12 cellular contexts compared by ENCODE assay signal in genomic region chr3:31106204-31106603, GRCh38.
DNase-seq lines count a peak whose midpoint lies in the region; ATAC-seq and TF ChIP-seq lines count a peak whose summit lies in the region.
"Had no signal": no experiment of that assay in that cellular context is flagged by ENCODE, and none has a peak within 500 bp of the region (broad histone marks: within the 10 kb centered on the region; RNA-seq: fewer than 3 reads in every experiment).

No MANE protein-coding gene starts in this region.

- peak overlapping the region; percentile 85 for H3K27ac Mint-ChIP-seq in HFFc6
- peak overlapping the region; percentile 49 for H3K27ac Mint-ChIP-seq in activated T-helper 17 cell treated with anti-CD3 and anti-CD28 coated beads, Interleukin-2, amount 50 U/mL, for 72 hours
- no peak overlapping the region for H3K27ac Mint-ChIP-seq in stimulated activated naive B cell treated with anti-CD40 and anti-IgM and Interleukin-4, amounts not matched to agents 10 μg/mL and 1 μg/mL and 100 μg/mL, for 72 hours
- H3K27ac Mint-ChIP-seq in naive thymus-derived CD8-positive, alpha-beta T cell: no peak overlapping the region
- H3K27ac Mint-ChIP-seq: activated CD8-positive, alpha-beta memory T cell treated with anti-CD3 and anti-CD28 coated beads, Interleukin-2, amount 10 ng/mL, durations not matched to agents 7 days and 5 days; T-helper 17 cell had no signal

- peak; percentile 45 for TF ChIP-seq CTCF in HFFc6 (IDR thresholded peaks at IDR 0.05)

- POLR2A ChIA-PET in naive thymus-derived CD8-positive, alpha-beta T cell (lab: Charles Lee): no interaction called here

- DNase-seq in AG08396 (ENCODE audit: low spot score) (peak; percentile 17), HFFc6 (peak; percentile 89), iris pigment epithelial cell (ENCODE audit: low read depth) (peak; percentile 84)
- no peak for DNase-seq in stimulated activated naive B cell treated with anti-CD40 and anti-IgM and Interleukin-4, amounts not matched to agents 10 μg/mL and 1 μg/mL and 100 μg/mL, for 72 hours
- DNase-seq in stimulated activated CD8-positive, alpha-beta memory T cell treated with anti-CD3 and anti-CD28 coated beads, Interleukin-4, amount 100 ng/mL, for 48 hours: no peak
- no peak for DNase-seq in naive thymus-derived CD8-positive, alpha-beta T cell
- DNase-seq: activated CD8-positive, alpha-beta memory T cell treated with anti-CD3 and anti-CD28 coated beads, Interleukin-2, amount 10 ng/mL, durations not matched to agents 7 days and 5 days; body of pancreas; foreskin melanocyte; T-helper 17 cell had no signal

- ATAC-seq in activated T-helper 17 cell treated with anti-CD3 and anti-CD28 coated beads, Interleukin-2, amount 50 U/mL, for 72 hours (replicated peaks): no peak
- ATAC-seq in stimulated activated naive B cell treated with anti-CD40 and anti-IgM and Interleukin-4, amounts not matched to agents 10 μg/mL and 1 μg/mL and 100 μg/mL, for 72 hours (replicated peaks): no peak
- ATAC-seq in HG03097 (IDR thresholded peaks at IDR 0.05; ENCODE audit: low FRiP score, unreplicated experiment): no peak
- no peak for ATAC-seq in naive thymus-derived CD8-positive, alpha-beta T cell
- ATAC-seq: body of pancreas, T-helper 17 cell had no signal

- peaks cover 2% of the 10 kb centered on the region; the same call in 1 of the 2 replicates for H3K27me3 Mint-ChIP-seq in HFFc6 (ENCODE audit: insufficient read depth)
- no peaks in the 10 kb centered on the region for H3K27me3 Mint-ChIP-seq in activated T-helper 17 cell treated with anti-CD3 and anti-CD28 coated beads, Interleukin-2, amount 50 U/mL, for 72 hours
- no peaks in the 10 kb centered on the region for H3K27me3 Mint-ChIP-seq in stimulated activated naive B cell treated with anti-CD40 and anti-IgM and Interleukin-4, amounts not matched to agents 10 μg/mL and 1 μg/mL and 100 μg/mL, for 72 hours
- no peaks in the 10 kb centered on the region for H3K27me3 Mint-ChIP-seq in naive thymus-derived CD8-positive, alpha-beta T cell
- H3K27me3 Mint-ChIP-seq: activated CD8-positive, alpha-beta memory T cell treated with anti-CD3 and anti-CD28 coated beads, Interleukin-2, amount 10 ng/mL, durations not matched to agents 7 days and 5 days; T-helper 17 cell had no signal

- peak overlapping the region; percentile 69 for H3K4me3 Mint-ChIP-seq in HFFc6
- peak overlapping the region; percentile 49 for H3K4me3 Mint-ChIP-seq in activated T-helper 17 cell treated with anti-CD3 and anti-CD28 coated beads, Interleukin-2, amount 50 U/mL, for 72 hours
- no peak overlapping the region for H3K4me3 Mint-ChIP-seq in stimulated activated naive B cell treated with anti-CD40 and anti-IgM and Interleukin-4, amounts not matched to agents 10 μg/mL and 1 μg/mL and 100 μg/mL, for 72 hours
- no peak overlapping the region for H3K4me3 Mint-ChIP-seq in naive thymus-derived CD8-positive, alpha-beta T cell
- H3K4me3 Mint-ChIP-seq: activated CD8-positive, alpha-beta memory T cell treated with anti-CD3 and anti-CD28 coated beads, Interleukin-2, amount 10 ng/mL, durations not matched to agents 7 days and 5 days; T-helper 17 cell had no signal

- H3K4me1 Mint-ChIP-seq in HFFc6 (ENCODE audit: low read depth): peaks cover 56% of the 10 kb centered on the region
- peaks cover 30% of the 10 kb centered on the region for H3K4me1 Mint-ChIP-seq in activated T-helper 17 cell treated with anti-CD3 and anti-CD28 coated beads, Interleukin-2, amount 50 U/mL, for 72 hours
- H3K4me1 Mint-ChIP-seq in stimulated activated naive B cell treated with anti-CD40 and anti-IgM and Interleukin-4, amounts not matched to agents 10 μg/mL and 1 μg/mL and 100 μg/mL, for 72 hours: no peaks in the 10 kb centered on the region
- peaks cover 0 to 6% (median 4%) of the 10 kb centered on the region in 4 donors for H3K4me1 Mint-ChIP-seq in naive thymus-derived CD8-positive, alpha-beta T cell

- no peaks in the 10 kb centered on the region for H3K9me3 Mint-ChIP-seq in HFFc6
- peaks cover 6% of the 10 kb centered on the region for H3K9me3 Mint-ChIP-seq in activated T-helper 17 cell treated with anti-CD3 and anti-CD28 coated beads, Interleukin-2, amount 50 U/mL, for 72 hours
- no peaks in the 10 kb centered on the region for H3K9me3 Mint-ChIP-seq in stimulated activated naive B cell treated with anti-CD40 and anti-IgM and Interleukin-4, amounts not matched to agents 10 μg/mL and 1 μg/mL and 100 μg/mL, for 72 hours
- H3K9me3 Mint-ChIP-seq in naive thymus-derived CD8-positive, alpha-beta T cell: peaks cover 0 to 5% (median 0%) of the 10 kb centered on the region in 9 donors

- peaks cover 15% of the 10 kb centered on the region for H3K36me3 Mint-ChIP-seq in HFFc6 (ENCODE audit: low read depth)
- H3K36me3 Mint-ChIP-seq in activated T-helper 17 cell treated with anti-CD3 and anti-CD28 coated beads, Interleukin-2, amount 50 U/mL, for 72 hours (ENCODE audit: low read depth): no peaks in the 10 kb centered on the region
- no peaks in the 10 kb centered on the region for H3K36me3 Mint-ChIP-seq in stimulated activated naive B cell treated with anti-CD40 and anti-IgM and Interleukin-4, amounts not matched to agents 10 μg/mL and 1 μg/mL and 100 μg/mL, for 72 hours
- no peaks in the 10 kb centered on the region for H3K36me3 Mint-ChIP-seq in naive thymus-derived CD8-positive, alpha-beta T cell

Comparison
In these comparisons a context has a peak if more than half of its experiments do, and no peak if none do; other contexts are left out.
1. DNase-seq: peak in AG08396 (single experiment), HFFc6 (single experiment) and iris pigment epithelial cell (single experiment); none in stimulated activated naive B cell treated with anti-CD40 and anti-IgM and Interleukin-4, amounts not matched to agents 10 μg/mL and 1 μg/mL and 100 μg/mL, for 72 hours (single experiment), stimulated activated CD8-positive, alpha-beta memory T cell treated with anti-CD3 and anti-CD28 coated beads, Interleukin-4, amount 100 ng/mL, for 48 hours (single experiment) and naive thymus-derived CD8-positive, alpha-beta T cell (0 of 10).
2. H3K27ac Mint-ChIP-seq: peak in HFFc6 (single experiment) and activated T-helper 17 cell treated with anti-CD3 and anti-CD28 coated beads, Interleukin-2, amount 50 U/mL, for 72 hours (single experiment); none in stimulated activated naive B cell treated with anti-CD40 and anti-IgM and Interleukin-4, amounts not matched to agents 10 μg/mL and 1 μg/mL and 100 μg/mL, for 72 hours (single experiment) and naive thymus-derived CD8-positive, alpha-beta T cell (0 of 10).
3. H3K4me3 Mint-ChIP-seq: peak in HFFc6 (single experiment) and activated T-helper 17 cell treated with anti-CD3 and anti-CD28 coated beads, Interleukin-2, amount 50 U/mL, for 72 hours (single experiment); none in stimulated activated naive B cell treated with anti-CD40 and anti-IgM and Interleukin-4, amounts not matched to agents 10 μg/mL and 1 μg/mL and 100 μg/mL, for 72 hours (0 of 2) and naive thymus-derived CD8-positive, alpha-beta T cell (0 of 10).